In the genomic region with DNA sequence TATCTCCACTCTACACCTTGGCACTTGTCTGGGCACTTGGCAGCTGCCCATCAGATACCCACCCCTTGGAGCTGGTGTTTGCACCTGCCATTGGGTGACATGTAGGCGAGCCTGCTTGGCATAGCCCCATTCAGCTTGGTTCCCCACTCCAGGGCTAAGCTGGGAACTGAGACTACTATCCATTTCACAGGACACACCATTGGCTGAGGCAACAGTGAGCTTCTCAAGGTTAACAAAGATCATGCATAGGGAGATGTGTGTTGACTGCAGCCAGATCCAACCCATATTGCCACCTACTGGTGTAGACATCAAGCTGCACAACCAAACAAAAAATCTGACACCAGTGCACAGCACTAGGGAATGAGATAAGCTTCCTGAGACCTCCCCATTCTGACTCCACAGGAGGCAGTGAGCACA, we compare ENCODE assay signal across 8 cellular contexts.
A peak's percentile ranks its signal among the peaks of the same experiment; 100 is the strongest.
DNase-seq lines count a peak whose midpoint lies in the region; ATAC-seq and TF ChIP-seq lines count a peak whose summit lies in the region.

No MANE protein-coding gene starts in this region.

- H3K9ac ChIP-seq in SU-DHL-6 (ENCODE audit: low read length), result no peak overlapping the region

- no peaks in the 10 kb centered on the region for H3K36me3 ChIP-seq in SU-DHL-6 (ENCODE audit: low read length)

- no peaks in the 10 kb centered on the region for H3K9me2 ChIP-seq in SU-DHL-6 (replicated peaks; ENCODE audit: insufficient read depth, low read length)

- no peaks in the 10 kb centered on the region for H3K9me3 ChIP-seq in SU-DHL-6 (ENCODE audit: insufficient read depth, low read length)

- peak; percentile 82 for ATAC-seq in GM21390 (IDR thresholded peaks at IDR 0.05; ENCODE audit: unreplicated experiment)
- ATAC-seq in HG03565 (IDR thresholded peaks at IDR 0.05; ENCODE audit: unreplicated experiment), result peak; percentile 94
- ATAC-seq in GM21576 (IDR thresholded peaks at IDR 0.05; ENCODE audit: unreplicated experiment), result no peak

- H4K20me1 ChIP-seq in SU-DHL-6 (ENCODE audit: low read depth, low read length), result no peaks in the 10 kb centered on the region

- H2AFZ ChIP-seq in SU-DHL-6 (ENCODE audit: low read depth, low read length, severe bottlenecking), result no peak overlapping the region

- no peak overlapping the region for H3K4me2 ChIP-seq in SU-DHL-6 (ENCODE audit: low read depth, low read length, poor library complexity, severe bottlenecking)

- no peaks in the 10 kb centered on the region for H3F3A ChIP-seq in SU-DHL-6 (ENCODE audit: insufficient read depth)

- H3K27me3 ChIP-seq in SU-DHL-6 (ENCODE audit: low read length), result no peaks in the 10 kb centered on the region

- DNase-seq in ELR (ENCODE audit: low read depth), result peak; percentile 54
- DNase-seq in left kidney (ENCODE audit: low read depth, low spot score), result peak; percentile 12
- no peak for DNase-seq in stimulated activated CD4-positive, alpha-beta T cell treated with anti-CD3 and anti-CD28 coated beads, Interleukin-2, amount 100 ng/mL, for 24 hours
- no peak for DNase-seq in stimulated activated CD4-positive, alpha-beta T cell treated with anti-CD3 and anti-CD28 coated beads, Interleukin-4, amount 100 ng/mL, for 1 hour

- no peak overlapping the region for H3K27ac ChIP-seq in SU-DHL-6 (ENCODE audit: low read depth, low read length)

- H3K4me3 ChIP-seq in SU-DHL-6 (ENCODE audit: insufficient read depth, low read length, poor library complexity, severe bottlenecking), result no peak overlapping the region

- peak; percentile 48 for TF ChIP-seq CTCF in SU-DHL-6 (IDR thresholded peaks at IDR 0.05; ENCODE audit: insufficient read depth, low read length, poor library complexity, severe bottlenecking)

- H3K79me2 ChIP-seq in SU-DHL-6 (ENCODE audit: insufficient read depth, low read length), result no peaks in the 10 kb centered on the region

Comparison
In these comparisons a context has a peak if more than half of its experiments do, and no peak if none do; other contexts are left out.
1. DNase-seq: peak in ELR (single experiment) and left kidney (single experiment); none in stimulated activated CD4-positive, alpha-beta T cell treated with anti-CD3 and anti-CD28 coated beads, Interleukin-2, amount 100 ng/mL, for 24 hours (0 of 2) and stimulated activated CD4-positive, alpha-beta T cell treated with anti-CD3 and anti-CD28 coated beads, Interleukin-4, amount 100 ng/mL, for 1 hour (single experiment).